13 cellular contexts compared by ENCODE assay signal in genomic region chr7:103063895-103064294, GRCh38.
"Had no signal": no experiment of that assay in that cellular context is flagged by ENCODE, and none has a peak within 500 bp of the region (broad histone marks: within the 10 kb centered on the region; RNA-seq: fewer than 3 reads in every experiment).

No MANE protein-coding gene starts in this region.

- DNase-seq: activated CD4-positive, alpha-beta memory T cell treated with anti-CD3 and anti-CD28 coated beads, Interleukin-2, amount 10 ng/mL, durations not matched to agents 7 days and 5 days; activated CD4-positive, CD25-positive, alpha-beta regulatory T cell treated with anti-CD3 and anti-CD28 coated beads, Interleukin-2, amount 50 U/mL, for 72 hours; activated naive CD4-positive, alpha-beta T cell treated with anti-CD3 and anti-CD28 coated beads, Interleukin-2, amount 10 ng/mL, durations not matched to agents 7 days and 5 days; activated T-cell treated with anti-CD3 and anti-CD28 coated beads, Interleukin-2, amount 50 U/mL, for 24 hours; dorsolateral prefrontal cortex; kidney; left lung; mammary epithelial cell; naive thymus-derived CD8-positive, alpha-beta T cell; stimulated activated CD4-positive, alpha-beta T cell treated with anti-CD3 and anti-CD28 coated beads, Interleukin-1b, Interleukin-23, amount 100 ng/mL, for 48 hours had no signal

- H3K4me1 ChIP-seq: left lung, parathyroid adenoma had no signal

- H3K9me3 Mint-ChIP-seq: activated CD4-positive, alpha-beta memory T cell treated with anti-CD3 and anti-CD28 coated beads, Interleukin-2, amount 10 ng/mL, durations not matched to agents 7 days and 5 days; activated naive CD4-positive, alpha-beta T cell treated with anti-CD3 and anti-CD28 coated beads, Interleukin-2, amount 10 ng/mL, durations not matched to agents 7 days and 5 days; activated T-cell treated with anti-CD3 and anti-CD28 coated beads, Interleukin-2, amount 50 U/mL, for 24 hours; naive thymus-derived CD8-positive, alpha-beta T cell had no signal

- H3K36me3 ChIP-seq: cardiac muscle cell, left lung had no signal

- H3K27me3 ChIP-seq: cardiac muscle cell, dorsolateral prefrontal cortex, hepatocyte, left lung had no signal

- H3K4me1 Mint-ChIP-seq: activated CD4-positive, alpha-beta memory T cell treated with anti-CD3 and anti-CD28 coated beads, Interleukin-2, amount 10 ng/mL, durations not matched to agents 7 days and 5 days; activated naive CD4-positive, alpha-beta T cell treated with anti-CD3 and anti-CD28 coated beads, Interleukin-2, amount 10 ng/mL, durations not matched to agents 7 days and 5 days had no signal

- H3K9me3 ChIP-seq: left lung had no signal

- H3K36me3 Mint-ChIP-seq: activated naive CD4-positive, alpha-beta T cell treated with anti-CD3 and anti-CD28 coated beads, Interleukin-2, amount 10 ng/mL, durations not matched to agents 7 days and 5 days; naive thymus-derived CD8-positive, alpha-beta T cell had no signal

- H3K27ac Mint-ChIP-seq: activated CD4-positive, alpha-beta memory T cell treated with anti-CD3 and anti-CD28 coated beads, Interleukin-2, amount 10 ng/mL, durations not matched to agents 7 days and 5 days; activated naive CD4-positive, alpha-beta T cell treated with anti-CD3 and anti-CD28 coated beads, Interleukin-2, amount 10 ng/mL, durations not matched to agents 7 days and 5 days; activated T-cell treated with anti-CD3 and anti-CD28 coated beads, Interleukin-2, amount 50 U/mL, for 24 hours had no signal

- ATAC-seq: left lung; naive thymus-derived CD8-positive, alpha-beta T cell had no signal

- H2AFZ ChIP-seq: hepatocyte, parathyroid adenoma had no signal

- H3K4me3 ChIP-seq: cardiac muscle cell, dorsolateral prefrontal cortex, hepatocyte, left lung had no signal

- FAIRE-seq: kidney had no signal

- H3K4me3 Mint-ChIP-seq: activated CD4-positive, alpha-beta memory T cell treated with anti-CD3 and anti-CD28 coated beads, Interleukin-2, amount 10 ng/mL, durations not matched to agents 7 days and 5 days; activated naive CD4-positive, alpha-beta T cell treated with anti-CD3 and anti-CD28 coated beads, Interleukin-2, amount 10 ng/mL, durations not matched to agents 7 days and 5 days; activated T-cell treated with anti-CD3 and anti-CD28 coated beads, Interleukin-2, amount 50 U/mL, for 24 hours; naive thymus-derived CD8-positive, alpha-beta T cell had no signal

- H3K79me2 ChIP-seq: hepatocyte, parathyroid adenoma had no signal

- H3K27me3 Mint-ChIP-seq: activated T-cell treated with anti-CD3 and anti-CD28 coated beads, Interleukin-2, amount 50 U/mL, for 24 hours had no signal

- H3K9ac ChIP-seq: parathyroid adenoma had no signal

- H3K4me2 ChIP-seq: hepatocyte had no signal

- H3K27ac ChIP-seq: cardiac muscle cell, dorsolateral prefrontal cortex, hepatocyte, left lung, parathyroid adenoma had no signal
